8 cellular contexts compared by ENCODE assay signal in the genomic region with DNA sequence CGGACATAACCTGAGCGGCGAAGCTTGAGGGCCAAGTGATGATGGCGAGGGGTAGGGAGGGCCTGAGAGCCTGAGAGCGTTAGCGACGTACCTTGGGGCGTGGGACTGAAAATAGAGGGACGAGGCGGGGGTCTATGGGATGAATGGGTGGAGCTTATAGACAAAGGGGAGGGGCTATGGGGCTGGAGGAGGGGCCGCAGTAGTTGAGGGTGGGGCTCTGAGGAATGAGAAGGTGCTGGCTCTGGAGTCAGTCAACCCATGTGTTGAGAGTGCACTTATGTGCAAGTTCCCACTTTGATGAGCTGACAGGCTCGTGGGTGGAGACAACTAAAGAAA. TPM values are rescaled to one million over a fixed set of nuclear protein-coding genes. Genes with fewer than 3 reads are reported as not detected.
DNase-seq lines count a peak whose midpoint lies in the region; ATAC-seq, FAIRE-seq and TF ChIP-seq lines count a peak whose summit lies in the region.

No MANE protein-coding gene starts in this region.

- peak overlapping the region; percentile 86 for H3K4me2 ChIP-seq in astrocyte (ENCODE audit: low read length)

- H3K4me3 ChIP-seq in SJCRH30 (peak overlapping the region; percentile 70), astrocyte (ENCODE audit: insufficient read depth, low read depth, low read length) (peak overlapping the region; percentile 71), iPS-18a (ENCODE audit: low read length) (peak overlapping the region; percentile 67)

- H3K4me1 ChIP-seq in SJCRH30 (no peaks in the 10 kb centered on the region), astrocyte (ENCODE audit: insufficient read depth, low read length) (peaks cover 6% of the 10 kb centered on the region), iPS-18a (ENCODE audit: control insufficient read depth, low read depth, low read length) (no peaks in the 10 kb centered on the region)

- ATAC-seq in GM18502 (IDR thresholded peaks at IDR 0.05; ENCODE audit: poor library complexity, unreplicated experiment), result peak; percentile 36
- ATAC-seq in HG03103 (IDR thresholded peaks at IDR 0.05; ENCODE audit: low read depth, unreplicated experiment), result peak; percentile 33
- no peak for ATAC-seq in HG03097 (IDR thresholded peaks at IDR 0.05; ENCODE audit: low FRiP score, unreplicated experiment)

- peaks cover 6% of the 10 kb centered on the region for H4K20me1 ChIP-seq in astrocyte (ENCODE audit: insufficient read depth, low read length)

- H3K9me3 ChIP-seq in SJCRH30 (replicated peaks) (no peaks in the 10 kb centered on the region), astrocyte (ENCODE audit: insufficient read depth, low read depth, low read length) (no peaks in the 10 kb centered on the region), iPS-18a (ENCODE audit: control insufficient read depth, low read depth, low read length) (peaks cover 8% of the 10 kb centered on the region)

- H3K27me3 ChIP-seq in SJCRH30 (no peaks in the 10 kb centered on the region), astrocyte (ENCODE audit: insufficient read depth, low read length) (no peaks in the 10 kb centered on the region), iPS-18a (ENCODE audit: control insufficient read depth, insufficient read depth, low read length) (no peaks in the 10 kb centered on the region)

- peak overlapping the region; percentile 60 for H2AFZ ChIP-seq in astrocyte (ENCODE audit: low read depth, low read length)

- H3K4me3 Mint-ChIP-seq in astrocyte (ENCODE audit: unreplicated experiment), result peak overlapping the region; percentile 93

- no peak; the same call in 1 of the 2 replicates for TF ChIP-seq CTCF in 22Rv1 (IDR thresholded peaks at IDR 0.05)
- TF ChIP-seq CTCF in astrocyte (IDR thresholded peaks at IDR 0.05; ENCODE audit: insufficient read depth, low read depth, low read length), result no peak

- H3K27me3 Mint-ChIP-seq in astrocyte (ENCODE audit: low read depth, unreplicated experiment), result no peaks in the 10 kb centered on the region

- peak overlapping the region; percentile 6 for H3K27ac Mint-ChIP-seq in astrocyte (ENCODE audit: unreplicated experiment)

- H3K27ac ChIP-seq in 22Rv1 (peak overlapping the region; percentile 63), SJCRH30 (peak overlapping the region; percentile 42), astrocyte (ENCODE audit: low read depth, low read length) (peak overlapping the region; percentile 73), iPS-18a (ENCODE audit: low read length) (no peak overlapping the region)

- H3K36me3 Mint-ChIP-seq in astrocyte (ENCODE audit: low read depth, unreplicated experiment), result no peaks in the 10 kb centered on the region

- H3K4me1 Mint-ChIP-seq in astrocyte (ENCODE audit: low read depth, unreplicated experiment), result peaks cover 8% of the 10 kb centered on the region

- H3K9ac ChIP-seq in astrocyte (ENCODE audit: low read length) (peak overlapping the region; percentile 90), iPS-18a (ENCODE audit: low read length) (no peak overlapping the region)

- peaks cover 22% of the 10 kb centered on the region for H3K79me2 ChIP-seq in astrocyte (ENCODE audit: insufficient read depth, low read length)

- no peaks in the 10 kb centered on the region for H3K36me3 ChIP-seq in SJCRH30
- no peaks in the 10 kb centered on the region for H3K36me3 ChIP-seq in astrocyte (ENCODE audit: insufficient read depth, low read length)
- H3K36me3 ChIP-seq in iPS-18a (ENCODE audit: control insufficient read depth, low read depth, low read length), result no peaks in the 10 kb centered on the region

- H3K9me3 Mint-ChIP-seq in astrocyte (ENCODE audit: unreplicated experiment), result no peaks in the 10 kb centered on the region

- DNase-seq in SJCRH30 (peak in 1 of 2 experiments; percentile 54), astrocyte (ENCODE audit: low read depth) (no peak)
- DNase-seq in stimulated activated CD4-positive, alpha-beta T cell treated with anti-CD3 and anti-CD28 coated beads, Interleukin-12 subunit alpha, Interleukin-12 subunit beta, amount 100 ng/mL, for 4 hours, result peak; percentile 49

- FAIRE-seq in astrocyte (lab: Jason Lieb, UNC), result no peak

RNA-seq across cellular contexts. Expression of a gene that starts 0.5 kb away (rescaled TPM):
- total RNA-seq in SJCRH30 (2014; rRNA removed; shearing (Covaris generic)), result 4.3 and 4.6 TPM in 2 replicates
- 13.1 and 13.6 TPM in 2 replicates for total RNA-seq in astrocyte

RNA-seq across cellular contexts. Expression of a gene that starts 18.4 kb away (rescaled TPM):
- total RNA-seq in SJCRH30 (2014; rRNA removed; shearing (Covaris generic)), result 61.7 and 71.9 TPM in 2 replicates
- 50.0 and 66.0 TPM in 2 replicates for total RNA-seq in astrocyte

RNA-seq across cellular contexts. Expression of a gene that starts 31.2 kb away (rescaled TPM):
- total RNA-seq in SJCRH30 (2014; rRNA removed; shearing (Covaris generic)), result 6.2 and 9.8 TPM in 2 replicates
- total RNA-seq in astrocyte, result 30.3 and 30.5 TPM in 2 replicates

RNA-seq across cellular contexts. Expression of a gene that starts 34.3 kb away (rescaled TPM):
- 117 and 135 TPM in 2 replicates for total RNA-seq in SJCRH30 (2014; rRNA removed; shearing (Covaris generic))
- 264 and 265 TPM in 2 replicates for total RNA-seq in astrocyte

RNA-seq across cellular contexts. Expression of a gene that starts 57.3 kb away (rescaled TPM):
- 19.9 and 23.6 TPM in 2 replicates for total RNA-seq in SJCRH30 (2014; rRNA removed; shearing (Covaris generic))
- 63.4 and 65.4 TPM in 2 replicates for total RNA-seq in astrocyte
